Comparison of ENCODE assay signal across 4 cellular contexts in genomic region chr11:117470576-117470975, GRCh38.
TF ChIP-seq lines count a peak whose summit lies in the region.

No MANE protein-coding gene starts in this region.

TF ChIP-seq in SK-N-SH treated with all-trans-retinoic acid at 6 μM for 48 hours, 23 proteins besides CTCF, POLR2A, EP300 and RAD21:
- TF ChIP-seq PPARA (CRISPR knock-in tag; IDR thresholded peaks at IDR 0.05; ENCODE audit: borderline replicate concordance) (no peak), ZNF565 (CRISPR knock-in tag; conservative IDR thresholded peaks at IDR 0.05; ENCODE audit: low read depth) (no peak), SNAI2 (CRISPR knock-in tag; IDR thresholded peaks at IDR 0.05) (no peak), ESRRG (CRISPR knock-in tag; IDR thresholded peaks at IDR 0.05) (no peak), ZNF8 (CRISPR knock-in tag; IDR thresholded peaks at IDR 0.05) (peak; percentile 71)
- TF ChIP-seq, protein P1, sequence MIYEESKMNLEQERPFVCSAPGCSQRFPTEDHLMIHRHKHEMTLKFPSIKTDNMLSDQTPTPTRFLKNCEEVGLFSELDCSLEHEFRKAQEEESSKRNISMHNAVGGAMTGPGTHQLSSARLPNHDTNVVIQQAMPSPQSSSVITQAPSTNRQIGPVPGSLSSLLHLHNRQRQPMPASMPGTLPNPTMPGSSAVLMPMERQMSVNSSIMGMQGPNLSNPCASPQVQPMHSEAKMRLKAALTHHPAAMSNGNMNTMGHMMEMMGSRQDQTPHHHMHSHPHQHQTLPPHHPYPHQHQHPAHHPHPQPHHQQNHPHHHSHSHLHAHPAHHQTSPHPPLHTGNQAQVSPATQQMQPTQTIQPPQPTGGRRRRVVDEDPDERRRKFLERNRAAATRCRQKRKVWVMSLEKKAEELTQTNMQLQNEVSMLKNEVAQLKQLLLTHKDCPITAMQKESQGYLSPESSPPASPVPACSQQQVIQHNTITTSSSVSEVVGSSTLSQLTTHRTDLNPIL (CRISPR knock-in tag; IDR thresholded peaks at IDR 0.05; ENCODE audit: low read depth): no peak
- TF ChIP-seq, protein P2, sequence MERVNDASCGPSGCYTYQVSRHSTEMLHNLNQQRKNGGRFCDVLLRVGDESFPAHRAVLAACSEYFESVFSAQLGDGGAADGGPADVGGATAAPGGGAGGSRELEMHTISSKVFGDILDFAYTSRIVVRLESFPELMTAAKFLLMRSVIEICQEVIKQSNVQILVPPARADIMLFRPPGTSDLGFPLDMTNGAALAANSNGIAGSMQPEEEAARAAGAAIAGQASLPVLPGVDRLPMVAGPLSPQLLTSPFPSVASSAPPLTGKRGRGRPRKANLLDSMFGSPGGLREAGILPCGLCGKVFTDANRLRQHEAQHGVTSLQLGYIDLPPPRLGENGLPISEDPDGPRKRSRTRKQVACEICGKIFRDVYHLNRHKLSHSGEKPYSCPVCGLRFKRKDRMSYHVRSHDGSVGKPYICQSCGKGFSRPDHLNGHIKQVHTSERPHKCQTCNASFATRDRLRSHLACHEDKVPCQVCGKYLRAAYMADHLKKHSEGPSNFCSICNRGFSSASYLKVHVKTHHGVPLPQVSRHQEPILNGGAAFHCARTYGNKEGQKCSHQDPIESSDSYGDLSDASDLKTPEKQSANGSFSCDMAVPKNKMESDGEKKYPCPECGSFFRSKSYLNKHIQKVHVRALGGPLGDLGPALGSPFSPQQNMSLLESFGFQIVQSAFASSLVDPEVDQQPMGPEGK (CRISPR knock-in tag; IDR thresholded peaks at IDR 0.05; ENCODE audit: borderline replicate concordance): no peak

TF ChIP-seq in SK-N-SH, 30 proteins besides CTCF, POLR2A, EP300 and RAD21:
- TF ChIP-seq RXRA (IDR thresholded peaks at IDR 0.05; ENCODE audit: borderline replicate concordance, low read depth): no peak

TF ChIP-seq in HepG2, 621 proteins besides CTCF, POLR2A, EP300 and RAD21:
- no peak for TF ChIP-seq RFX1 (IDR thresholded peaks at IDR 0.05)
- TF ChIP-seq ATF7 (IDR thresholded peaks at IDR 0.05): peak; percentile 47; the same call in 1 of the 2 replicates
- TF ChIP-seq ATF7 (CRISPR knock-in tag; IDR thresholded peaks at IDR 0.05): no peak
- TF ChIP-seq CREM (IDR thresholded peaks at IDR 0.05): no peak
- TF ChIP-seq CREM (CRISPR knock-in tag; IDR thresholded peaks at IDR 0.05): no peak

TF ChIP-seq in K562, 482 proteins besides CTCF, POLR2A, EP300 and RAD21:
- TF ChIP-seq ZNF212 (CRISPR knock-in tag; IDR thresholded peaks at IDR 0.05) (no peak), SRSF1 (IDR thresholded peaks at IDR 0.05; ENCODE audit: low read depth, low read length) (no peak), AFF1 (IDR thresholded peaks at IDR 0.05; ENCODE audit: low read depth in 1 of 2, partially characterized antibody in 2 of 2) (no peak), ZNF146 (CRISPR knock-in tag; IDR thresholded peaks at IDR 0.05; ENCODE audit: unreplicated experiment) (peak; percentile 22)
